In genomic region chr7:68823996-68824780, GRCh38 we compare ENCODE assay signal across 16 cellular contexts.
"Had no signal": no experiment of that assay in that cellular context is flagged by ENCODE, and none has a peak within 500 bp of the region (broad histone marks: within the 10 kb centered on the region; RNA-seq: fewer than 3 reads in every experiment).

No MANE protein-coding gene starts in this region.

- H3K4me3 ChIP-seq: esophagus squamous epithelium, heart left ventricle, mucosa of descending colon, psoas muscle, right lobe of liver, spleen, tibial nerve had no signal

- DNase-seq: esophagus squamous epithelium; heart left ventricle; hippocampal formation; kidney glomerular epithelial cell; mucosa of descending colon; naive thymus-derived CD8-positive, alpha-beta T cell; psoas muscle; retina; right lobe of liver; spleen; stimulated activated CD4-positive, alpha-beta T cell treated with anti-CD3 and anti-CD28 coated beads, Interleukin-15, amount 100 ng/mL, for 24 hours; stimulated activated CD4-positive, alpha-beta T cell treated with anti-CD3 and anti-CD28 coated beads, Interleukin-1b, Interleukin-23, amount 100 ng/mL, for 48 hours; stimulated activated CD4-positive, alpha-beta T cell treated with anti-CD3 and anti-CD28 coated beads, Interleukin-4, amount 100 ng/mL, for 24 hours had no signal

- ATAC-seq: heart left ventricle; mucosa of descending colon; naive thymus-derived CD8-positive, alpha-beta T cell; psoas muscle; right lobe of liver; stimulated activated memory B cell treated with anti-CD40 and anti-IgM and Interleukin-4, amounts not matched to agents 10 μg/mL and 1 μg/mL and 100 μg/mL, for 72 hours had no signal

- H3K27me3 ChIP-seq: neutrophil, right lobe of liver, spleen, tibial nerve had no signal

- H3K36me3 ChIP-seq: esophagus squamous epithelium, heart left ventricle, neutrophil, right lobe of liver, spleen, tibial nerve had no signal

- H3K27ac ChIP-seq: esophagus squamous epithelium, heart left ventricle, neutrophil, psoas muscle, right lobe of liver, tibial nerve had no signal

- H3K9me3 ChIP-seq: neutrophil, psoas muscle, right lobe of liver had no signal

- H3K4me1 ChIP-seq: esophagus squamous epithelium, heart left ventricle, psoas muscle, right lobe of liver, spleen, tibial nerve had no signal
